1 cellular context compared by ENCODE assay signal in the genomic region with DNA sequence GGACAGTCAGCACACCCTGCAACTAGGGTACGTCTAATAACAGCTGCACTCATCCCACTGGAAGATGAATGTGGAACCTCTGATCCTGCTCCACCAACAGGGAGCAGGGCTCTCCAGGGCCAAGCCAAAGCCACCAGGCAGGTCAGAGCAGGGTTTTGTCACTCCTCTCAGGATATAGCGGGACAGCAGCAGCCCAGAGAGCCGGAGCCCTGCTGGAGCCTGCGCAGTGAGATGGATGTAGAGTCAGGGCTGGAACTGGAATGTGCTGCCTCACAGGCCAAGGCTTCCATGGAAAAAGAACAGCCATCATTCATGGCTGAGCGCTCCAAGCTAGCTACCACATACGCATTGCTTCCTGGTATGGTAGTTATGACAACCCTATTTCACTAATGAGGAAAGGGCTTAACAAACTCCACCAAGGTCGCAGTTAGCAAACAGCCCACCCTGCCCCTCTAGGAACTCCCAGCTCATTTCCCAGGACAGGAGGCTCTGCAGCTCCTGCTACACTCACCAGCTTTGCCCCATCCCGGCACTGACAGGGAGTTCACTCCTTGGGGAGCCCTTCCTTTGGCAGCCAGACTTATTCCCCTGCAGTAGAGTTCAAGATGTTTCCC.
A peak's percentile ranks its signal among the peaks of the same experiment; 100 is the strongest.
TF ChIP-seq lines count a peak whose summit lies in the region.

No MANE protein-coding gene starts in this region.

TF ChIP-seq in HepG2, 621 proteins besides CTCF, POLR2A, EP300 and RAD21 (continued from another document):
- TF ChIP-seq, protein P1, sequence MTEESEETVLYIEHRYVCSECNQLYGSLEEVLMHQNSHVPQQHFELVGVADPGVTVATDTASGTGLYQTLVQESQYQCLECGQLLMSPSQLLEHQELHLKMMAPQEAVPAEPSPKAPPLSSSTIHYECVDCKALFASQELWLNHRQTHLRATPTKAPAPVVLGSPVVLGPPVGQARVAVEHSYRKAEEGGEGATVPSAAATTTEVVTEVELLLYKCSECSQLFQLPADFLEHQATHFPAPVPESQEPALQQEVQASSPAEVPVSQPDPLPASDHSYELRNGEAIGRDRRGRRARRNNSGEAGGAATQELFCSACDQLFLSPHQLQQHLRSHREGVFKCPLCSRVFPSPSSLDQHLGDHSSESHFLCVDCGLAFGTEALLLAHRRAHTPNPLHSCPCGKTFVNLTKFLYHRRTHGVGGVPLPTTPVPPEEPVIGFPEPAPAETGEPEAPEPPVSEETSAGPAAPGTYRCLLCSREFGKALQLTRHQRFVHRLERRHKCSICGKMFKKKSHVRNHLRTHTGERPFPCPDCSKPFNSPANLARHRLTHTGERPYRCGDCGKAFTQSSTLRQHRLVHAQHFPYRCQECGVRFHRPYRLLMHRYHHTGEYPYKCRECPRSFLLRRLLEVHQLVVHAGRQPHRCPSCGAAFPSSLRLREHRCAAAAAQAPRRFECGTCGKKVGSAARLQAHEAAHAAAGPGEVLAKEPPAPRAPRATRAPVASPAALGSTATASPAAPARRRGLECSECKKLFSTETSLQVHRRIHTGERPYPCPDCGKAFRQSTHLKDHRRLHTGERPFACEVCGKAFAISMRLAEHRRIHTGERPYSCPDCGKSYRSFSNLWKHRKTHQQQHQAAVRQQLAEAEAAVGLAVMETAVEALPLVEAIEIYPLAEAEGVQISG (CRISPR knock-in tag; IDR thresholded peaks at IDR 0.05) = peak; percentile 64
- no peak for TF ChIP-seq ZNF572 (CRISPR knock-in tag; IDR thresholded peaks at IDR 0.05)
- no peak for TF ChIP-seq EHMT2 (IDR thresholded peaks at IDR 0.05; ENCODE audit: borderline replicate concordance, low read depth, low read length)
